ENCODE assay signal across 34 cellular contexts in genomic region chr6:86487660-86488221, GRCh38.
"Had no signal": no experiment of that assay in that cellular context is flagged by ENCODE, and none has a peak within 500 bp of the region (broad histone marks: within the 10 kb centered on the region; RNA-seq: fewer than 3 reads in every experiment).

No MANE protein-coding gene starts in this region.

- H3K4me1 Mint-ChIP-seq: activated B cell treated with CpG ODN at 0.5 μM for 24 hours; activated CD4-positive, alpha-beta T cell treated with anti-CD3 and anti-CD28 coated beads, Interleukin-2, amount 10 ng/mL, durations not matched to agents 24 days and 14 days; activated naive CD4-positive, alpha-beta T cell treated with anti-CD3 and anti-CD28 coated beads, Interleukin-2, amount 10 ng/mL, durations not matched to agents 7 days and 5 days; activated naive CD4-positive, alpha-beta T cell treated with anti-CD3 and anti-CD28 coated beads, Interleukin-2, amount 50 U/mL, for 24 hours; brain; central memory CD8-positive, alpha-beta T cell had no signal

- H3K27ac ChIP-seq: ascending aorta, cardiac muscle cell, VCaP had no signal

- H3K27me3 Mint-ChIP-seq: activated B cell treated with CpG ODN at 0.5 μM for 24 hours; activated CD4-positive, alpha-beta memory T cell treated with anti-CD3 and anti-CD28 coated beads for 36 hours; activated CD4-positive, alpha-beta T cell treated with anti-CD3 and anti-CD28 coated beads, Interleukin-2, amount 10 ng/mL, durations not matched to agents 24 days and 14 days; activated CD8-positive, alpha-beta T cell treated with anti-CD3 and anti-CD28 coated beads for 36 hours; activated naive CD4-positive, alpha-beta T cell treated with anti-CD3 and anti-CD28 coated beads, Interleukin-2, amount 10 ng/mL, durations not matched to agents 7 days and 5 days; activated naive CD4-positive, alpha-beta T cell treated with anti-CD3 and anti-CD28 coated beads, Interleukin-2, amount 50 U/mL, for 24 hours; activated naive CD8-positive, alpha-beta T cell; activated T-cell treated with anti-CD3 and anti-CD28 coated beads, Interleukin-2, amount 50 U/mL, for 24 hours; central memory CD8-positive, alpha-beta T cell had no signal

- H3K4me3 Mint-ChIP-seq: activated B cell treated with CpG ODN at 0.5 μM for 24 hours; activated CD4-positive, alpha-beta memory T cell treated with anti-CD3 and anti-CD28 coated beads for 36 hours; activated CD4-positive, alpha-beta T cell treated with anti-CD3 and anti-CD28 coated beads, Interleukin-2, amount 10 ng/mL, durations not matched to agents 24 days and 14 days; activated CD8-positive, alpha-beta T cell treated with anti-CD3 and anti-CD28 coated beads for 36 hours; activated naive CD4-positive, alpha-beta T cell treated with anti-CD3 and anti-CD28 coated beads, Interleukin-2, amount 10 ng/mL, durations not matched to agents 7 days and 5 days; activated naive CD4-positive, alpha-beta T cell treated with anti-CD3 and anti-CD28 coated beads, Interleukin-2, amount 50 U/mL, for 24 hours; activated naive CD8-positive, alpha-beta T cell; activated T-cell treated with anti-CD3 and anti-CD28 coated beads, Interleukin-2, amount 50 U/mL, for 24 hours; activated T-helper 1 cell treated with anti-CD3 and anti-CD28 coated beads, Interleukin-12 subunit alpha, Interleukin-12 subunit beta, Interleukin-2, Interleukin-4 antibody, amounts not matched to agents 30 ng/mL and 10 ng/mL and 1 ng/mL, durations not matched to agents 14 hours and 24 hours and 36 hours; brain; central memory CD8-positive, alpha-beta T cell; T-helper 1 cell treated with Interleukin-12 subunit alpha and Interleukin-12 subunit beta and Interleukin-4 antibody, amounts not matched to agents 30 μg/mL and 1 μg/mL, for 36 hours; T-helper 2 cell treated with Interferon-gamma antibody and Interleukin-4, amounts not matched to agents 5 μg/mL and 100 μg/mL, for 36 hours had no signal

- ATAC-seq: activated CD8-positive, alpha-beta T cell treated with anti-CD3 and anti-CD28 coated beads for 36 hours had no signal

- H3K36me3 Mint-ChIP-seq: activated CD4-positive, alpha-beta memory T cell treated with anti-CD3 and anti-CD28 coated beads for 36 hours; activated naive CD4-positive, alpha-beta T cell treated with anti-CD3 and anti-CD28 coated beads, Interleukin-2, amount 10 ng/mL, durations not matched to agents 7 days and 5 days; activated naive CD4-positive, alpha-beta T cell treated with anti-CD3 and anti-CD28 coated beads, Interleukin-2, amount 50 U/mL, for 24 hours; activated naive CD8-positive, alpha-beta T cell; brain had no signal

- H3K4me3 ChIP-seq: ascending aorta, cardiac muscle cell had no signal

- H3K36me3 ChIP-seq: ascending aorta, cardiac muscle cell had no signal

- H3K9me3 ChIP-seq: ascending aorta had no signal

- H3K27me3 ChIP-seq: ascending aorta, cardiac muscle cell had no signal

- DNase-seq: activated B cell treated with CpG ODN at 0.5 μM for 24 hours; activated CD4-positive, alpha-beta memory T cell treated with anti-CD3 and anti-CD28 coated beads for 36 hours; activated CD4-positive, alpha-beta T cell treated with anti-CD3 and anti-CD28 coated beads, Interleukin-2, amount 10 ng/mL, durations not matched to agents 24 days and 14 days; activated CD4-positive, alpha-beta T cell treated with anti-CD3 and anti-CD28 coated beads, Interleukin-2, amount 50 U/mL, for 1 hour; activated CD4-positive, alpha-beta T cell treated with anti-CD3 and anti-CD28 coated beads, Interleukin-2, amount 50 U/mL, for 4 hours; activated CD4-positive, CD25-positive, alpha-beta regulatory T cell treated with anti-CD3 and anti-CD28 coated beads, Interleukin-2, amount 50 U/mL, for 72 hours; activated CD8-positive, alpha-beta memory T cell treated with anti-CD3 and anti-CD28 coated beads, Interleukin-2, amount 50 U/mL, for 4 hours; activated CD8-positive, alpha-beta T cell treated with anti-CD3 and anti-CD28 coated beads for 36 hours; activated effector memory CD4-positive, alpha-beta T cell treated with Interleukin-2 at 50 U/mL for 16 hours; activated gamma-delta T cell; activated naive CD4-positive, alpha-beta T cell treated with anti-CD3 and anti-CD28 coated beads, Interleukin-2, amount 10 ng/mL, durations not matched to agents 7 days and 5 days; activated naive CD4-positive, alpha-beta T cell treated with Interleukin-2 at 50 U/mL for 16 hours; activated T-cell treated with anti-CD3 and anti-CD28 coated beads for 4 hours; activated T-cell treated with anti-CD3 and anti-CD28 coated beads, Interleukin-2, amount 50 U/mL, for 24 hours; activated T-cell treated with anti-CD3 and anti-CD28 coated beads, Interleukin-2, amount 50 U/mL, for 48 hours; amygdala; anterior cingulate cortex; caudate nucleus; cerebellar nuclear complex; SW 1271; T-helper 1 cell; T-helper 2 cell; T-helper 9 cell had no signal

- H3K9me3 Mint-ChIP-seq: activated CD4-positive, alpha-beta T cell treated with anti-CD3 and anti-CD28 coated beads, Interleukin-2, amount 10 ng/mL, durations not matched to agents 24 days and 14 days; activated T-helper 1 cell treated with anti-CD3 and anti-CD28 coated beads, Interleukin-12 subunit alpha, Interleukin-12 subunit beta, Interleukin-2, Interleukin-4 antibody, amounts not matched to agents 30 ng/mL and 10 ng/mL and 1 ng/mL, durations not matched to agents 14 hours and 24 hours and 36 hours had no signal

- H3K4me1 ChIP-seq: ascending aorta had no signal

- H3K27ac Mint-ChIP-seq: activated B cell treated with CpG ODN at 0.5 μM for 24 hours; activated CD4-positive, alpha-beta memory T cell treated with anti-CD3 and anti-CD28 coated beads for 36 hours; activated CD4-positive, alpha-beta T cell treated with anti-CD3 and anti-CD28 coated beads, Interleukin-2, amount 10 ng/mL, durations not matched to agents 24 days and 14 days; activated CD8-positive, alpha-beta T cell treated with anti-CD3 and anti-CD28 coated beads for 36 hours; activated naive CD4-positive, alpha-beta T cell treated with anti-CD3 and anti-CD28 coated beads, Interleukin-2, amount 10 ng/mL, durations not matched to agents 7 days and 5 days; activated naive CD4-positive, alpha-beta T cell treated with anti-CD3 and anti-CD28 coated beads, Interleukin-2, amount 50 U/mL, for 24 hours; activated naive CD8-positive, alpha-beta T cell; activated T-cell treated with anti-CD3 and anti-CD28 coated beads, Interleukin-2, amount 50 U/mL, for 24 hours; activated T-helper 1 cell treated with anti-CD3 and anti-CD28 coated beads, Interleukin-12 subunit alpha, Interleukin-12 subunit beta, Interleukin-2, Interleukin-4 antibody, amounts not matched to agents 30 ng/mL and 10 ng/mL and 1 ng/mL, durations not matched to agents 14 hours and 24 hours and 36 hours; activated T-helper 2 cell treated with anti-CD3 and anti-CD28 coated beads, Interferon-gamma antibody, Interleukin-2, Interleukin-4, amounts not matched to agents 10 μg/mL and 5 μg/mL and 100 μg/mL, durations not matched to agents 14 hours and 24 hours and 36 hours; brain; T-helper 1 cell treated with Interleukin-12 subunit alpha and Interleukin-12 subunit beta and Interleukin-4 antibody, amounts not matched to agents 30 μg/mL and 1 μg/mL, for 36 hours; T-helper 2 cell treated with Interferon-gamma antibody and Interleukin-4, amounts not matched to agents 5 μg/mL and 100 μg/mL, for 36 hours had no signal
